ENCODE assay signal across 8 cellular contexts in the genomic region with DNA sequence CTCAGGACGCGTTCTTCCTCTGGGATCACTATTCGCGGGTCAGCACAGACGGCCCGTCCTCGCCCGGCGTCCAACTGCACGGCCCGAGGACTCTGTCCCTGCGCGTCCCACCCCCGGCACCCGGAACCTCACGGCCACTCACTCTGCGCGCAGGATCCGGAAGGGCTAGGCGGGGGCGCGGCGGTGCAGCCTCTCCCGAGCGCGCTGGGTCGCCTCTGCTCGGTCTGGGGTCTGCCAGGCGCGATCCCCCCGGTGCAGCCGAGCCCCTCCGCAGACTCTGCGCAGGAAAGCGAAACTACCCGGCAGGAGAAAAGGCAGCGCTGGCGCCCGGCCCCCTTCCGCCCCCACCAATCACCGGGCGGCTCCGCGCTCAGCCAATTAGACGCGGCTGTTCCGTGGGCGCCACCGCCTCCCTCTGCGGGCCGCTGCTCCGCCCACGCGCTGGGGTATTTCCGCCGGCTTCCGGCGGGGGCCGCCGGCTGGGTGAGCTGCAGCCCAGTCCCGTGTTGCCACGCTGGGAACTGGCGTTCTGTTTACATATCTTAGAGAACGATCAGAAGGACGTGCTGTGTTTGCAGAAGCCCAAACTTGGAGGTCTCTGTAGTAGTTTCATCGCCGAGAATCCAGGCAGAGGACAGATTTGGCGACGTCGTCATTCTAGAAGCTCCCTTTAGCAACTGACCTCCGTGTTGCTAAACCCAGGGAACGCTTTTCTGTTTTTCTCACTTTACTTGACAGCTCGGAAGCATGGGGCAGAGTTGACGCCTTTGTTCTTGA. TPM values are rescaled to one million over a fixed set of nuclear protein-coding genes. Genes with fewer than 3 reads are reported as not detected.
DNase-seq lines count a peak whose midpoint lies in the region; ATAC-seq and TF ChIP-seq lines count a peak whose summit lies in the region.

TSS of gene STAT1 (minus strand) at position 296 of the 777 bp plus-strand sequence. CDS start 4,168 bp downstream, outside the sequence.

- H3K27me3 ChIP-seq in osteoblast (ENCODE audit: insufficient read depth, low read length): no peaks in the 10 kb centered on the region
- H3K27me3 ChIP-seq in thoracic aorta (replicated peaks; ENCODE audit: insufficient read depth): no peaks in the 10 kb centered on the region

- H2AFZ ChIP-seq in osteoblast (ENCODE audit: low read length): peak within 1 kb of the TSS; percentile 82

- H3K4me3 ChIP-seq in GM08714 (ENCODE audit: low read length) (peak within 1 kb of the TSS; percentile 100), SK-N-MC (peak within 1 kb of the TSS; percentile 86), osteoblast (ENCODE audit: insufficient read depth, low read length) (peak within 1 kb of the TSS; percentile 92), thoracic aorta (peak within 1 kb of the TSS; percentile 92)

- H3K27me3 Mint-ChIP-seq in HFFc6 (ENCODE audit: insufficient read depth): peaks cover 2% of the 10 kb centered on the region; the same call in 1 of the 2 replicates
- H3K27me3 Mint-ChIP-seq in glutamatergic neuron (ENCODE audit: unreplicated experiment): peaks cover 2% of the 10 kb centered on the region

- peak within 1 kb of the TSS; percentile 81 for H3K9ac ChIP-seq in SK-N-MC (ENCODE audit: insufficient read length)

- peaks cover 31% of the 10 kb centered on the region for H4K20me1 ChIP-seq in osteoblast (ENCODE audit: insufficient read depth, low read length)

- H3K4me2 ChIP-seq in osteoblast (ENCODE audit: insufficient read depth, low read length): peak within 1 kb of the TSS; percentile 98

- H3K9me3 ChIP-seq in SK-N-MC (ENCODE audit: low read depth, low read length) (no peaks in the 10 kb centered on the region), osteoblast (ENCODE audit: low read depth, low read length) (no peaks in the 10 kb centered on the region), thoracic aorta (no peaks in the 10 kb centered on the region)

- peaks cover 30% of the 10 kb centered on the region for H3K4me1 Mint-ChIP-seq in HFFc6 (ENCODE audit: low read depth)
- no peaks in the 10 kb centered on the region for H3K4me1 Mint-ChIP-seq in glutamatergic neuron (ENCODE audit: low read depth, unreplicated experiment)

- peaks cover 42% of the 10 kb centered on the region for H3K79me2 ChIP-seq in osteoblast (ENCODE audit: insufficient read depth, low read length)

- DNase-seq in HFFc6: peak; percentile 89
- peak; percentile 94 for DNase-seq in NAMALWA (ENCODE audit: low spot score)
- DNase-seq in SK-N-MC (ENCODE audit: low read depth, low spot score): peak; percentile 71
- peak; percentile 96 for DNase-seq in activated naive CD4-positive, alpha-beta T cell treated with anti-CD3 and anti-CD28 coated beads, Interleukin-2, amount 50 U/mL, for 16 hours
- DNase-seq in glutamatergic neuron: peak; percentile 97
- peak; percentile 98 for DNase-seq in osteoblast (ENCODE audit: insufficient read length, low spot score, missing footprints)
- peak; percentile 73 for DNase-seq in thoracic aorta (ENCODE audit: low spot score)

- peak; percentile 36 for TF ChIP-seq CTCF in HFFc6 (IDR thresholded peaks at IDR 0.05)
- no peak for TF ChIP-seq CTCF in glutamatergic neuron (IDR thresholded peaks at IDR 0.05; ENCODE audit: partially characterized antibody, unreplicated experiment)
- TF ChIP-seq CTCF in osteoblast (IDR thresholded peaks at IDR 0.05; ENCODE audit: extremely low read depth, low read depth, low read length): no peak
- TF ChIP-seq CTCF in thoracic aorta (IDR thresholded peaks at IDR 0.05): peak; percentile 29

- H3K36me3 Mint-ChIP-seq in HFFc6 (ENCODE audit: low read depth) (peaks cover 12% of the 10 kb centered on the region; the same call in 1 of the 2 replicates), glutamatergic neuron (ENCODE audit: unreplicated experiment) (no peaks in the 10 kb centered on the region)

- H3K9me3 Mint-ChIP-seq in HFFc6: no peaks in the 10 kb centered on the region
- no peaks in the 10 kb centered on the region for H3K9me3 Mint-ChIP-seq in glutamatergic neuron (ENCODE audit: unreplicated experiment)

- H3K4me1 ChIP-seq in osteoblast (ENCODE audit: insufficient read depth, low read length) (peaks cover 39% of the 10 kb centered on the region), thoracic aorta (ENCODE audit: control insufficient read depth in 1 of 2, low read depth in 2 of 2) (peaks cover 16 to 26% of the 10 kb centered on the region in 2 donors)

- H3K27ac Mint-ChIP-seq in HFFc6: no peak within 1 kb of the TSS
- no peak within 1 kb of the TSS for H3K27ac Mint-ChIP-seq in glutamatergic neuron (ENCODE audit: unreplicated experiment)

- H3K27ac ChIP-seq in SK-N-MC (peak within 1 kb of the TSS; percentile 74; the same call in 1 of the 2 replicates), osteoblast (ENCODE audit: low read depth, low read length) (peak within 1 kb of the TSS; percentile 93), thoracic aorta (peak within 1 kb of the TSS; percentile 82 to 92)

- H3K4me3 Mint-ChIP-seq in HFFc6 (no peak within 1 kb of the TSS), glutamatergic neuron (ENCODE audit: unreplicated experiment) (no peak within 1 kb of the TSS)

- ATAC-seq in thoracic aorta (ENCODE audit: insufficient number of reproducible peaks, low FRiP score, low read depth): peak; percentile 83

- H3K36me3 ChIP-seq in SK-N-MC (ENCODE audit: insufficient read depth, low read length): 0 out of 2 replicates have a peak, but pooled peaks cover 5% of the 10 kb centered on the region
- H3K36me3 ChIP-seq in osteoblast (ENCODE audit: insufficient read depth, low read length): peaks cover 31% of the 10 kb centered on the region
- H3K36me3 ChIP-seq in thoracic aorta: no peaks in the 10 kb centered on the region

RNA-seq across cellular contexts. Expression of gene STAT1, which starts in this region (rescaled TPM):
- total RNA-seq in HFFc6 (2021; fragmentation: NEBNext Ultra II Directional; extraction: Animal tissue kit (Norgen Biotek cat#: 25700)): 100 to 1,000 TPM in 4 of 6 experiments, 10 to 100 TPM in 2; 91.6 to 154 (median 138) TPM
- total RNA-seq in glutamatergic neuron (ENCODE audit: unreplicated experiment) (12.4 TPM), osteoblast (447 and 530 TPM in 2 replicates), thoracic aorta (10 to 100 TPM; 67.4 to 82.6 TPM)

Comparison
In these comparisons a context has a peak if more than half of its experiments do, and no peak if none do; other contexts are left out.
1. Peak in every context shown above with its lines: DNase-seq, ATAC-seq, H3K4me3 ChIP-seq and H3K27ac ChIP-seq.
2. CTCF ChIP-seq: peak in HFFc6 (single experiment) and thoracic aorta (single experiment); none in glutamatergic neuron (single experiment) and osteoblast (single experiment).